In genomic region chr12:17691369-17691768, GRCh38 we compare ENCODE assay signal across 1 cellular context.
TF ChIP-seq lines count a peak whose summit lies in the region.

No MANE protein-coding gene starts in this region.

TF ChIP-seq in WTC11, 78 proteins besides CTCF, POLR2A, EP300 and RAD21 (continued from another document):
- TF ChIP-seq, protein P1, sequence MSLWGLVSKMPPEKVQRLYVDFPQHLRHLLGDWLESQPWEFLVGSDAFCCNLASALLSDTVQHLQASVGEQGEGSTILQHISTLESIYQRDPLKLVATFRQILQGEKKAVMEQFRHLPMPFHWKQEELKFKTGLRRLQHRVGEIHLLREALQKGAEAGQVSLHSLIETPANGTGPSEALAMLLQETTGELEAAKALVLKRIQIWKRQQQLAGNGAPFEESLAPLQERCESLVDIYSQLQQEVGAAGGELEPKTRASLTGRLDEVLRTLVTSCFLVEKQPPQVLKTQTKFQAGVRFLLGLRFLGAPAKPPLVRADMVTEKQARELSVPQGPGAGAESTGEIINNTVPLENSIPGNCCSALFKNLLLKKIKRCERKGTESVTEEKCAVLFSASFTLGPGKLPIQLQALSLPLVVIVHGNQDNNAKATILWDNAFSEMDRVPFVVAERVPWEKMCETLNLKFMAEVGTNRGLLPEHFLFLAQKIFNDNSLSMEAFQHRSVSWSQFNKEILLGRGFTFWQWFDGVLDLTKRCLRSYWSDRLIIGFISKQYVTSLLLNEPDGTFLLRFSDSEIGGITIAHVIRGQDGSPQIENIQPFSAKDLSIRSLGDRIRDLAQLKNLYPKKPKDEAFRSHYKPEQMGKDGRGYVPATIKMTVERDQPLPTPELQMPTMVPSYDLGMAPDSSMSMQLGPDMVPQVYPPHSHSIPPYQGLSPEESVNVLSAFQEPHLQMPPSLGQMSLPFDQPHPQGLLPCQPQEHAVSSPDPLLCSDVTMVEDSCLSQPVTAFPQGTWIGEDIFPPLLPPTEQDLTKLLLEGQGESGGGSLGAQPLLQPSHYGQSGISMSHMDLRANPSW (CRISPR knock-in tag; conservative IDR thresholded peaks at IDR 0.05; ENCODE audit: low read depth) = no peak
